In the genomic region with DNA sequence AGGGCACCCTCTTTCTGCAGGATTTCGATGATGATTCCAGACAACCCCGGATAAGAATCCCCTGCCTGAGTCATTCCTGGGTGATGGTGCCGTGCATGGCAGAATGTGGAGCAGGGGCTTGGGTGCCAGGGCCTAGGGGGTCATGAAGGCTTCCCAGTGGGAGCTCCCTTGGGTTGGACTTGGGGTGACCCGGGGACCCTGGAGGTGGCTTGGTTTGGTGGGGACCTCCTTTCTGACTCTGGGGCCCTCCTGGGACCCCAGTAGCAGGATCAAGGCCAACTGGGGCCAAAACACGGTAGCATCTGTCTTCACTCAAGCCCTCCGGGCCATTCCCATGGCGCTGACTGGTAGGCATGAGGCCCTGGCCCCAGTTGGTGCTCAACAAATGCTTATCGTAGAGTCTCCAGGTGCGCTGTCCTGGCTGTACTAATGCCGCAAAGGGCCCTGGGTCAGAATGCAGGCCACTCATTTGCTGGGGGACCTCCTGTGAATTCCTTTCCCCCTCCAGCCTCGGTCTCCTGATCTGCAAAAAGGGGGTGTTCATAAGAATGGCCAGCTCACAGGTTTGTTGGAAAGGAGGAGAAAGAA, we compare ENCODE assay signal across 8 cellular contexts. TPM values are rescaled to one million over a fixed set of nuclear protein-coding genes. Genes with fewer than 3 reads are reported as not detected.
A peak's percentile ranks its signal among the peaks of the same experiment; 100 is the strongest.
DNase-seq lines count a peak whose midpoint lies in the region; ATAC-seq and TF ChIP-seq lines count a peak whose summit lies in the region.
"Not testable (repeated sequence)": the region's sequence is repeated elsewhere in the genome, so short reads cannot be mapped to it uniquely, and the experiment has no call there.
"Had no signal": no experiment of that assay in that cellular context is flagged by ENCODE, and none has a peak within 500 bp of the region (broad histone marks: within the 10 kb centered on the region; RNA-seq: fewer than 3 reads in every experiment).

No MANE protein-coding gene starts in this region.

- not testable (repeated sequence) for H3K4me3 Mint-ChIP-seq in CD14-positive monocyte; activated T-cell treated with anti-CD3 and anti-CD28 coated beads, Interleukin-2, amount 50 U/mL, for 24 hours; endodermal cell; natural killer cell treated with Interleukin-12 subunit alpha and Interleukin-12 subunit beta and Interleukin-15 and Interleukin-18, amount 100 ng/mL, for 72 hours

- H3K9me3 Mint-ChIP-seq in CD14-positive monocyte; activated T-cell treated with anti-CD3 and anti-CD28 coated beads, Interleukin-2, amount 50 U/mL, for 24 hours; endodermal cell; natural killer cell treated with Interleukin-12 subunit alpha and Interleukin-12 subunit beta and Interleukin-15 and Interleukin-18, amount 100 ng/mL, for 72 hours: not testable (repeated sequence)

- H3K27me3 ChIP-seq in endodermal cell (ENCODE audit: control insufficient read depth, insufficient read depth, low read length, poor library complexity, severe bottlenecking); left ventricle myocardium inferior (ENCODE audit: low read depth); sigmoid colon: not testable (repeated sequence)

- TF ChIP-seq CTCF in CD14-positive monocyte (IDR thresholded peaks at IDR 0.05); endodermal cell (conservative IDR thresholded peaks at IDR 0.05); left ventricle myocardium inferior (IDR thresholded peaks at IDR 0.05; ENCODE audit: borderline replicate concordance); sigmoid colon (IDR thresholded peaks at IDR 0.05): not testable (repeated sequence)

- not testable (repeated sequence) for H3K27ac ChIP-seq in endodermal cell (ENCODE audit: low read depth, low read length); sigmoid colon
- peak overlapping the region; percentile 49 for H3K27ac ChIP-seq in left ventricle myocardium inferior (replicated peaks)

- TF ChIP-seq EP300 in sigmoid colon (IDR thresholded peaks at IDR 0.05): not testable (repeated sequence)

- H3K36me3 ChIP-seq in endodermal cell (ENCODE audit: control insufficient read depth, insufficient read depth, low read length); left ventricle myocardium inferior; sigmoid colon: not testable (repeated sequence)

- H3K4me1 ChIP-seq in endodermal cell (ENCODE audit: control insufficient read depth, insufficient read depth, low read length); sigmoid colon: not testable (repeated sequence)
- peaks cover 33% of the 10 kb centered on the region for H3K4me1 ChIP-seq in left ventricle myocardium inferior

- 81 to 89% methylated on average over 8 to 9 of the region's 11 CpGs for WGBS in endodermal cell (ENCODE audit: insufficient coverage in 1 of 2, insufficient read length in 1 of 2), 2 experiments
- 81% methylated on average over 11 of the region's 11 CpGs for WGBS in sigmoid colon, 2 donors

- not testable (repeated sequence) for H3K4me1 Mint-ChIP-seq in CD14-positive monocyte; endodermal cell; natural killer cell treated with Interleukin-12 subunit alpha and Interleukin-12 subunit beta and Interleukin-15 and Interleukin-18, amount 100 ng/mL, for 72 hours (ENCODE audit: low read depth in 2 of 2)
- peaks cover 24% of the 10 kb centered on the region for H3K4me1 Mint-ChIP-seq in activated T-cell treated with anti-CD3 and anti-CD28 coated beads, Interleukin-2, amount 50 U/mL, for 24 hours (ENCODE audit: low read depth)

- H3K27ac Mint-ChIP-seq in CD14-positive monocyte; activated T-cell treated with anti-CD3 and anti-CD28 coated beads, Interleukin-2, amount 50 U/mL, for 24 hours; endodermal cell; natural killer cell treated with Interleukin-12 subunit alpha and Interleukin-12 subunit beta and Interleukin-15 and Interleukin-18, amount 100 ng/mL, for 72 hours: not testable (repeated sequence)

- H3K9ac ChIP-seq in endodermal cell (ENCODE audit: extremely low read depth, low read length, poor library complexity, severe bottlenecking): not testable (repeated sequence)

- not testable (repeated sequence) for H3K9me3 ChIP-seq in endodermal cell (ENCODE audit: control insufficient read depth, low read length); left ventricle myocardium inferior (replicated peaks); sigmoid colon

- H3K4me3 ChIP-seq in endodermal cell (ENCODE audit: low read length); left ventricle myocardium inferior; sigmoid colon: not testable (repeated sequence)

- TF ChIP-seq POLR2A in sigmoid colon (IDR thresholded peaks at IDR 0.05): not testable (repeated sequence)

- not testable (repeated sequence) for ATAC-seq in natural killer cell treated with Interleukin-12 subunit alpha and Interleukin-12 subunit beta and Interleukin-15 and Interleukin-18, amount 100 ng/mL, for 72 hours

- not testable (repeated sequence) for H3K27me3 Mint-ChIP-seq in CD14-positive monocyte (ENCODE audit: low read depth in 3 of 3); activated T-cell treated with anti-CD3 and anti-CD28 coated beads, Interleukin-2, amount 50 U/mL, for 24 hours; endodermal cell (ENCODE audit: insufficient read depth); natural killer cell treated with Interleukin-12 subunit alpha and Interleukin-12 subunit beta and Interleukin-15 and Interleukin-18, amount 100 ng/mL, for 72 hours

- intact Hi-C loops in CD14-positive monocyte (cut with micrococcal nuclease); left ventricle myocardium inferior (cut with micrococcal nuclease); sigmoid colon (cut with DNase I): not testable (repeated sequence)

- DNase-seq in CD14-positive monocyte (ENCODE audit: low spot score): peak; percentile 39
- peak; percentile 27 for DNase-seq in activated T-cell treated with anti-CD3 and anti-CD28 coated beads, Interleukin-2, amount 50 U/mL, for 24 hours
- peak; percentile 35 for DNase-seq in endodermal cell
- DNase-seq in left ventricle myocardium inferior: not testable (repeated sequence)
- peak; percentile 81 for DNase-seq in mesenteric fat pad (ENCODE audit: low spot score)
- peak; percentile 49 for DNase-seq in natural killer cell treated with Interleukin-12 subunit alpha and Interleukin-12 subunit beta and Interleukin-15 and Interleukin-18, amount 100 ng/mL, for 72 hours (ENCODE audit: low spot score)
- peak; percentile 50 for DNase-seq in sigmoid colon

- H3K36me3 Mint-ChIP-seq in CD14-positive monocyte; activated T-cell treated with anti-CD3 and anti-CD28 coated beads, Interleukin-2, amount 50 U/mL, for 24 hours (ENCODE audit: low read depth); endodermal cell (ENCODE audit: low read depth); natural killer cell treated with Interleukin-12 subunit alpha and Interleukin-12 subunit beta and Interleukin-15 and Interleukin-18, amount 100 ng/mL, for 72 hours: not testable (repeated sequence)

RNA-seq across cellular contexts. Expression of a gene that starts 44.4 kb away (rescaled TPM):
- polyA plus RNA-seq in CD14-positive monocyte: not detected
- 1 to 10 TPM; 2.3 to 2.6 TPM for total RNA-seq in endodermal cell
- 1.9 TPM for polyA plus RNA-seq in endodermal cell (2013, experiment 1 of 2)
- polyA plus RNA-seq in endodermal cell (2013, experiment 2 of 2): 1.7 TPM
- total RNA-seq in left ventricle myocardium inferior: 12.3 TPM
- 2.5 TPM for total RNA-seq in mesenteric fat pad
- not detected for total RNA-seq in natural killer cell treated with Interleukin-12 subunit alpha and Interleukin-12 subunit beta and Interleukin-15 and Interleukin-18, amount 100 ng/mL, for 72 hours
- total RNA-seq in sigmoid colon: 1 to 10 TPM in 3 of 4 donors, under 1 TPM in 1; 0.54 to 2.2 (median 1.4) TPM
- polyA plus RNA-seq in sigmoid colon: under 1 TPM; 0.23 to 0.60 (median 0.60) TPM
- polyA plus RNA-seq: CD4-positive, CD25-positive, alpha-beta regulatory T cell had no signal
